In the genomic region with DNA sequence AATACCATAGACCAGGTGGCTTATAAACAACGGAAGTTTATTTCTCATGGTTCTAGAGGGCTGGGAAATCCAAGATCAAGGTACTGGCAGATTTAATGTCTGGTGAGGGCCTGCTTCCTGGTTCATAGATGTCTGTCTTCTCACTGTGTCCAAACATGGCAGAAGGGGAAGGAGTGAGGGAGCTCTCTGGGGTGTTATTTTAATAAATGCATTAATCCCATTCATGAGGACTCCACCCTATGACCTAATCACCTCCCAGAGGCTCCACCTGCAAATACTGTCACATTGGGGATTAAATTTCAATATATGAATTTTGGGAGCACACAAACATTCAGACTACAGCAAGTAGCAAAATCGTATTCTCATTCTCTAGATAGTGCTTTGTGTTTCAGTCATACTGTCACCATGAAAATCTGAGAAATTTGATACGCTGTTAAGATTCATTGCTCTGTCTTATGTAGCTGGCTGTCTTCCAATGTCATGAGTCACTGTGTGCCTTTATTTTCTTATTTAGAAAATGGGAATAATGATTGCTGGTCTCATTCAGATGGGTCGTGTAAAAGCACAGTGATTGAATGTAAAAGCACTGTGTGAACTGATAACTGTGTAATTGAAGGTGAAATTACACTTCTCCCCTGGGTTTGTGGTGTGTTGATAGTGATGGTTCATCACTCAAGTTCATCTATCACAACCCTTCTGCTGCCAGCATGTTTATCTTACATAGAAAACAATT, we compare ENCODE assay signal across 13 cellular contexts. TPM values are rescaled to one million over a fixed set of nuclear protein-coding genes. Genes with fewer than 3 reads are reported as not detected.
DNase-seq lines count a peak whose midpoint lies in the region; ATAC-seq and TF ChIP-seq lines count a peak whose summit lies in the region.
"Had no signal": no experiment of that assay in that cellular context is flagged by ENCODE, and none has a peak within 500 bp of the region (broad histone marks: within the 10 kb centered on the region; RNA-seq: fewer than 3 reads in every experiment).

No MANE protein-coding gene starts in this region.

- peak; percentile 46 for DNase-seq in Caki2 (ENCODE audit: low read depth)
- peak; percentile 60 for DNase-seq in LHCN-M2 (ENCODE audit: low read depth)
- DNase-seq in SJSA1 (ENCODE audit: low read depth in 1 of 2, low spot score in 2 of 2) = peak in 1 of 2 experiments; percentile 48
- DNase-seq in fibroblast of the aortic adventitia (ENCODE audit: low read depth) = peak; percentile 54
- DNase-seq in stimulated activated CD4-positive, alpha-beta T cell treated with anti-CD3 and anti-CD28 coated beads, Interleukin-12 subunit alpha, Interleukin-12 subunit beta, amount 100 ng/mL, for 4 hours = no peak
- DNase-seq in T-helper 2 cell treated with Interferon-gamma antibody and Interleukin-4, amounts not matched to agents 5 μg/mL and 100 μg/mL, for 36 hours (ENCODE audit: low spot score) = no peak
- DNase-seq: activated T-cell treated with anti-CD3 and anti-CD28 coated beads, Interleukin-2, amount 50 U/mL, for 72 hours; cerebellar nuclear complex; psoas muscle had no signal

- no peaks in the 10 kb centered on the region; the same call in 1 of the 2 replicates for H3K27me3 ChIP-seq in SJSA1 (replicated peaks)
- H3K27me3 ChIP-seq: BLaER1 had no signal

- H3K27ac Mint-ChIP-seq in T-helper 2 cell treated with Interferon-gamma antibody and Interleukin-4, amounts not matched to agents 5 μg/mL and 100 μg/mL, for 36 hours = no peak overlapping the region
- H3K27ac Mint-ChIP-seq: activated T-cell treated with anti-CD3 and anti-CD28 coated beads, Interleukin-2, amount 50 U/mL, for 72 hours had no signal

- H3K36me3 ChIP-seq in SJSA1 = no peaks in the 10 kb centered on the region

- H3K4me1 Mint-ChIP-seq in T-helper 2 cell treated with Interferon-gamma antibody and Interleukin-4, amounts not matched to agents 5 μg/mL and 100 μg/mL, for 36 hours (ENCODE audit: low read depth) = peaks cover 15% of the 10 kb centered on the region

- H3K36me3 Mint-ChIP-seq in T-helper 2 cell treated with Interferon-gamma antibody and Interleukin-4, amounts not matched to agents 5 μg/mL and 100 μg/mL, for 36 hours (ENCODE audit: low read depth) = no peaks in the 10 kb centered on the region

- no peaks in the 10 kb centered on the region for H3K9me3 Mint-ChIP-seq in T-helper 2 cell treated with Interferon-gamma antibody and Interleukin-4, amounts not matched to agents 5 μg/mL and 100 μg/mL, for 36 hours
- H3K9me3 Mint-ChIP-seq: activated T-cell treated with anti-CD3 and anti-CD28 coated beads, Interleukin-2, amount 50 U/mL, for 72 hours had no signal

- no peaks in the 10 kb centered on the region for H3K27me3 Mint-ChIP-seq in T-helper 2 cell treated with Interferon-gamma antibody and Interleukin-4, amounts not matched to agents 5 μg/mL and 100 μg/mL, for 36 hours (ENCODE audit: low read depth)

- H3K9me3 ChIP-seq in SJSA1 (replicated peaks) = no peaks in the 10 kb centered on the region
- H3K9me3 ChIP-seq: psoas muscle had no signal

- ATAC-seq in GM21717 (IDR thresholded peaks at IDR 0.05; ENCODE audit: unreplicated experiment) (no peak), HG03521 (IDR thresholded peaks at IDR 0.05; ENCODE audit: unreplicated experiment) (no peak)
- ATAC-seq: activated T-cell treated with anti-CD3 and anti-CD28 coated beads, Interleukin-2, amount 50 U/mL, for 72 hours; psoas muscle; Right ventricle myocardium inferior had no signal

- in situ Hi-C loops in Caki2 (cut with HindIII; ENCODE audit: low pct_unique_long_range_greater_than_20kb, low sequenced_read_pairs) = no loop called here

- no peak overlapping the region for H3K4me3 Mint-ChIP-seq in T-helper 2 cell treated with Interferon-gamma antibody and Interleukin-4, amounts not matched to agents 5 μg/mL and 100 μg/mL, for 36 hours
- H3K4me3 Mint-ChIP-seq: activated T-cell treated with anti-CD3 and anti-CD28 coated beads, Interleukin-2, amount 50 U/mL, for 72 hours had no signal

- H3K4me3 ChIP-seq in SJSA1 (no peak overlapping the region), fibroblast of the aortic adventitia (ENCODE audit: low read depth, low read length) (no peak overlapping the region)
- H3K4me3 ChIP-seq: BLaER1, psoas muscle had no signal

- H3K4me1 ChIP-seq in SJSA1 (replicated peaks) = peaks cover 10% of the 10 kb centered on the region
- H3K4me1 ChIP-seq: BLaER1 had no signal

- no peak for TF ChIP-seq CTCF in fibroblast of the aortic adventitia (IDR thresholded peaks at IDR 0.05; ENCODE audit: insufficient read depth, low read length)

- 0 out of 2 replicates have a peak overlapping the region, but pooled peaks have one; percentile 1 for H3K27ac ChIP-seq in SJSA1
- H3K27ac ChIP-seq: BLaER1, psoas muscle had no signal

RNA-seq across cellular contexts. Expression of a gene that starts 8.9 kb away (rescaled TPM):
- not detected in 2 replicates for total RNA-seq in Caki2 (2014; rRNA removed; shearing (Covaris generic); ENCODE audit: low replicate concordance)
- not detected in 2 replicates for total RNA-seq in LHCN-M2 (2014; rRNA removed)
- polyA plus RNA-seq in LHCN-M2 (2012) = 0.04 TPM
- total RNA-seq in SJSA1 (2014; rRNA removed; shearing (Covaris generic)) = not detected in 2 replicates
- total RNA-seq in fibroblast of the aortic adventitia (ENCODE audit: low replicate concordance) = not detected in 2 replicates
- total RNA-seq: activated T-cell treated with anti-CD3 and anti-CD28 coated beads, Interleukin-2, amount 50 U/mL, for 72 hours had no signal

RNA-seq across cellular contexts. Expression of a gene that starts 26.8 kb away (rescaled TPM):
- total RNA-seq in Caki2 (2014; rRNA removed; shearing (Covaris generic); ENCODE audit: low replicate concordance) = 17.2 and 18.4 TPM in 2 replicates
- total RNA-seq in LHCN-M2 (2014; rRNA removed) (9.4 and 11.4 TPM in 2 replicates), fibroblast of the aortic adventitia (ENCODE audit: low replicate concordance) (2.3 and 8.1 TPM in 2 replicates)
- polyA plus RNA-seq in LHCN-M2 (2012) = 5.5 TPM
- total RNA-seq in SJSA1 (2014; rRNA removed; shearing (Covaris generic)) = 22.1 and 35.9 TPM in 2 replicates

Comparison
In these comparisons a context has a peak if more than half of its experiments do, and no peak if none do; other contexts are left out.
1. DNase-seq: peak in Caki2 (single experiment), LHCN-M2 (single experiment) and fibroblast of the aortic adventitia (single experiment); none in stimulated activated CD4-positive, alpha-beta T cell treated with anti-CD3 and anti-CD28 coated beads, Interleukin-12 subunit alpha, Interleukin-12 subunit beta, amount 100 ng/mL, for 4 hours (single experiment) and T-helper 2 cell treated with Interferon-gamma antibody and Interleukin-4, amounts not matched to agents 5 μg/mL and 100 μg/mL, for 36 hours (single experiment).